In the genomic region with DNA sequence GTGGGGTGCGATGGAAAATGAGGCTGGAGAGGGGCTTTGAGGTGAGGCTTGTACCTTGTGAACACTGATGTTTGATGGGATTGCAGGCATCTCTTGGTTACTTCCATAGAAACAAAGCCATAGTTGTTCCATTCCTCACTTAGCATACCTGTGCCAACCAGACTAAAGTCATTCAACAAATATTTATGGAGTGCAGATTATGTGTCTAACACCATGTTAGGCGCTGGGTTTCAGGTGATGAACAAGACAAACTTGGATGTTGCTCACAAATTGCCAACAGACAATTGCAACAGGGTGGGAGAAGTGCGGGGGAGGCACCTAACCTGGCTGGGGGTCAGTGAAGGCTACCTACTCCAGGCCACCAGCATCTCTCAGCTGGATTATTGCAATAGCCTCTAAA, we compare ENCODE assay signal across 10 cellular contexts. TPM values are rescaled to one million over a fixed set of nuclear protein-coding genes. Genes with fewer than 3 reads are reported as not detected.
DNase-seq lines count a peak whose midpoint lies in the region; ATAC-seq and TF ChIP-seq lines count a peak whose summit lies in the region.
"Had no signal": no experiment of that assay in that cellular context is flagged by ENCODE, and none has a peak within 500 bp of the region (broad histone marks: within the 10 kb centered on the region; RNA-seq: fewer than 3 reads in every experiment).

No MANE protein-coding gene starts in this region.

- DNase-seq in activated T-cell treated with anti-CD3 and anti-CD28 coated beads, Interleukin-2, amount 50 U/mL, for 24 hours: no peak
- no peak for DNase-seq in activated T-cell treated with anti-CD3 and anti-CD28 coated beads, Interleukin-2, amount 50 U/mL, for 1 hour
- DNase-seq in activated B cell treated with CpG ODN at 0.5 μM for 24 hours (no peak), glutamatergic neuron (no peak), posterior cingulate gyrus (no peak), D341Med (ENCODE audit: low spot score) (no peak), lower leg skin (ENCODE audit: low spot score in 2 of 2) (no peak)
- no peak for DNase-seq in stimulated activated naive CD8-positive, alpha-beta T cell treated with anti-CD3 and anti-CD28 coated beads, Interleukin-15, amount 100 ng/mL, for 72 hours
- DNase-seq: NCI-H1436 had no signal

- no peaks in the 10 kb centered on the region for H3K27me3 Mint-ChIP-seq in activated T-cell treated with anti-CD3 and anti-CD28 coated beads, Interleukin-2, amount 50 U/mL, for 24 hours
- no peaks in the 10 kb centered on the region for H3K27me3 Mint-ChIP-seq in activated B cell treated with CpG ODN at 0.5 μM for 24 hours
- peaks cover 4% of the 10 kb centered on the region for H3K27me3 Mint-ChIP-seq in glutamatergic neuron (ENCODE audit: unreplicated experiment)
- no peaks in the 10 kb centered on the region for H3K27me3 Mint-ChIP-seq in stimulated activated naive CD8-positive, alpha-beta T cell treated with anti-CD3 and anti-CD28 coated beads, Interleukin-15, amount 100 ng/mL, for 72 hours

- H3K36me3 Mint-ChIP-seq in activated T-cell treated with anti-CD3 and anti-CD28 coated beads, Interleukin-2, amount 50 U/mL, for 24 hours (ENCODE audit: low read depth): peaks cover 37% of the 10 kb centered on the region
- H3K36me3 Mint-ChIP-seq in activated B cell treated with CpG ODN at 0.5 μM for 24 hours (ENCODE audit: low read depth): peaks cover 20% of the 10 kb centered on the region
- H3K36me3 Mint-ChIP-seq in glutamatergic neuron (ENCODE audit: unreplicated experiment): peaks cover 8% of the 10 kb centered on the region

- H3K9me3 Mint-ChIP-seq in activated T-cell treated with anti-CD3 and anti-CD28 coated beads, Interleukin-2, amount 50 U/mL, for 24 hours: no peaks in the 10 kb centered on the region
- H3K9me3 Mint-ChIP-seq in activated B cell treated with CpG ODN at 0.5 μM for 24 hours: no peaks in the 10 kb centered on the region
- peaks cover 2% of the 10 kb centered on the region for H3K9me3 Mint-ChIP-seq in glutamatergic neuron (ENCODE audit: unreplicated experiment)
- no peaks in the 10 kb centered on the region for H3K9me3 Mint-ChIP-seq in stimulated activated naive CD8-positive, alpha-beta T cell treated with anti-CD3 and anti-CD28 coated beads, Interleukin-15, amount 100 ng/mL, for 72 hours

- 84 to 93% methylated on average over 3 of the region's 3 CpGs for WGBS in lower leg skin, 2 donors

- no peak for TF ChIP-seq POLR2A in lower leg skin (IDR thresholded peaks at IDR 0.05)

- ATAC-seq in activated B cell treated with CpG ODN at 0.5 μM for 24 hours (ENCODE audit: low read depth): no peak
- ATAC-seq in stimulated activated naive CD8-positive, alpha-beta T cell treated with anti-CD3 and anti-CD28 coated beads, Interleukin-15, amount 100 ng/mL, for 72 hours: no peak
- ATAC-seq: esophagus mucosa had no signal

- TF ChIP-seq CTCF in activated B cell treated with CpG ODN at 0.5 μM for 24 hours (IDR thresholded peaks at IDR 0.05): no peak
- TF ChIP-seq CTCF in glutamatergic neuron (IDR thresholded peaks at IDR 0.05; ENCODE audit: partially characterized antibody, unreplicated experiment): no peak
- no peak for TF ChIP-seq CTCF in lower leg skin (IDR thresholded peaks at IDR 0.05)

- no peak overlapping the region for H3K4me3 ChIP-seq in lower leg skin (ENCODE audit: low read depth, poor library complexity, severe bottlenecking)

- peaks cover 23% of the 10 kb centered on the region for H3K4me1 Mint-ChIP-seq in activated T-cell treated with anti-CD3 and anti-CD28 coated beads, Interleukin-2, amount 50 U/mL, for 24 hours (ENCODE audit: low read depth)
- H3K4me1 Mint-ChIP-seq in activated B cell treated with CpG ODN at 0.5 μM for 24 hours (peaks cover 43% of the 10 kb centered on the region), glutamatergic neuron (ENCODE audit: low read depth, unreplicated experiment) (peaks cover 3% of the 10 kb centered on the region)
- peaks cover 32% of the 10 kb centered on the region for H3K4me1 Mint-ChIP-seq in stimulated activated naive CD8-positive, alpha-beta T cell treated with anti-CD3 and anti-CD28 coated beads, Interleukin-15, amount 100 ng/mL, for 72 hours

- peak overlapping the region; percentile 99 for H3K27ac Mint-ChIP-seq in activated T-cell treated with anti-CD3 and anti-CD28 coated beads, Interleukin-2, amount 50 U/mL, for 24 hours
- peak overlapping the region; percentile 94 for H3K27ac Mint-ChIP-seq in activated B cell treated with CpG ODN at 0.5 μM for 24 hours
- no peak overlapping the region for H3K27ac Mint-ChIP-seq in glutamatergic neuron (ENCODE audit: unreplicated experiment)
- no peak overlapping the region for H3K27ac Mint-ChIP-seq in stimulated activated naive CD8-positive, alpha-beta T cell treated with anti-CD3 and anti-CD28 coated beads, Interleukin-15, amount 100 ng/mL, for 72 hours

- H3K4me3 Mint-ChIP-seq in activated T-cell treated with anti-CD3 and anti-CD28 coated beads, Interleukin-2, amount 50 U/mL, for 24 hours: peak overlapping the region; percentile 97
- H3K4me3 Mint-ChIP-seq in activated B cell treated with CpG ODN at 0.5 μM for 24 hours (peak overlapping the region; percentile 46), glutamatergic neuron (ENCODE audit: unreplicated experiment) (peak overlapping the region; percentile 93)
- H3K4me3 Mint-ChIP-seq in stimulated activated naive CD8-positive, alpha-beta T cell treated with anti-CD3 and anti-CD28 coated beads, Interleukin-15, amount 100 ng/mL, for 72 hours: peak overlapping the region; percentile 99

- POLR2A ChIA-PET in activated B cell treated with CpG ODN at 0.5 μM for 24 hours (lab: Charles Lee): interaction anchor here (1.9 to 2.1 kb wide), 2 partner anchors 45 to 133 kb away, joined by 6 to 7 read pairs; a partner anchor contains a TSS

- CTCF ChIA-PET in activated B cell treated with CpG ODN at 0.5 μM for 24 hours (lab: Charles Lee): no interaction called here

- intact Hi-C loops in activated B cell treated with CpG ODN at 0.5 μM for 24 hours (cut with micrococcal nuclease): loop anchor here (2.0 to 5.0 kb wide), 3 partner anchors 110 to 410 kb away; a partner anchor contains a TSS
- intact Hi-C loops in posterior cingulate gyrus (cut with DNase I): loop anchor here (5.0 to 10.0 kb wide), 2 partner anchors 45 to 138 kb away; a partner anchor contains a TSS
- intact Hi-C loops in lower leg skin (cut with DNase I; ENCODE audit: low total_unique reads): loop anchor here (10.0 kb wide), 2 partner anchors 138 to 262 kb away; a partner anchor contains a TSS

RNA-seq across cellular contexts. Expression of a gene that starts 1.5 kb away (rescaled TPM):
- total RNA-seq in activated B cell treated with CpG ODN at 0.5 μM for 24 hours (27.5 and 27.7 TPM in 2 replicates), glutamatergic neuron (ENCODE audit: unreplicated experiment) (18.9 TPM), lower leg skin (10 to 100 TPM; 27.1 to 36.8 (median 31.7) TPM)

RNA-seq across cellular contexts. Expression of a gene that starts 44.7 kb away (rescaled TPM):
- total RNA-seq in activated B cell treated with CpG ODN at 0.5 μM for 24 hours (38.1 and 41.4 TPM in 2 replicates), glutamatergic neuron (ENCODE audit: unreplicated experiment) (125 TPM), lower leg skin (100 to 1,000 TPM; 102 to 142 (median 124) TPM)

Comparison
In these comparisons a context has a peak if more than half of its experiments do, and no peak if none do; other contexts are left out.
1. H3K27ac Mint-ChIP-seq: peak in activated T-cell treated with anti-CD3 and anti-CD28 coated beads, Interleukin-2, amount 50 U/mL, for 24 hours (single experiment) and activated B cell treated with CpG ODN at 0.5 μM for 24 hours (single experiment); none in glutamatergic neuron (single experiment) and stimulated activated naive CD8-positive, alpha-beta T cell treated with anti-CD3 and anti-CD28 coated beads, Interleukin-15, amount 100 ng/mL, for 72 hours (0 of 2).
2. H3K4me3 Mint-ChIP-seq: peak in every context shown above with its lines; median percentile 99 in stimulated activated naive CD8-positive, alpha-beta T cell treated with anti-CD3 and anti-CD28 coated beads, Interleukin-15, amount 100 ng/mL, for 72 hours; 97 in activated T-cell treated with anti-CD3 and anti-CD28 coated beads, Interleukin-2, amount 50 U/mL, for 24 hours; 93 in glutamatergic neuron; 46 in activated B cell treated with CpG ODN at 0.5 μM for 24 hours.